Comparison of ENCODE assay signal across 9 cellular contexts in genomic region chr16:77169650-77170236, GRCh38. TPM values are rescaled to one million over a fixed set of nuclear protein-coding genes. Genes with fewer than 3 reads are reported as not detected.
A peak's percentile ranks its signal among the peaks of the same experiment; 100 is the strongest.
DNase-seq lines count a peak whose midpoint lies in the region; ATAC-seq and TF ChIP-seq lines count a peak whose summit lies in the region.
"Had no signal": no experiment of that assay in that cellular context is flagged by ENCODE, and none has a peak within 500 bp of the region (broad histone marks: within the 10 kb centered on the region; RNA-seq: fewer than 3 reads in every experiment).

No MANE protein-coding gene starts in this region.

- no peak overlapping the region for H3K4me3 ChIP-seq in dorsolateral prefrontal cortex
- H3K4me3 ChIP-seq in neural cell (ENCODE audit: low read length), result no peak overlapping the region
- H3K4me3 ChIP-seq in suprapubic skin, result no peak overlapping the region
- H3K4me3 ChIP-seq: BLaER1 had no signal

- intact Hi-C loops in dorsolateral prefrontal cortex (cut with DNase I), result loop anchor here (2.0 to 5.0 kb wide), 2 partner anchors 1377 to 1381 kb away; no protein-coding TSS in a partner anchor

- no peaks in the 10 kb centered on the region for H3K9me2 ChIP-seq in neural cell (ENCODE audit: insufficient read depth, low read length)

- H3K4me1 ChIP-seq in suprapubic skin, result no peaks in the 10 kb centered on the region
- H3K4me1 ChIP-seq: BLaER1 had no signal

- no peaks in the 10 kb centered on the region for H4K20me1 ChIP-seq in neural cell (ENCODE audit: insufficient read depth)
- H4K20me1 ChIP-seq: BLaER1 had no signal

- no peaks in the 10 kb centered on the region for H3K79me2 ChIP-seq in neural cell (replicated peaks; ENCODE audit: insufficient read depth, low read length)

- H3K27ac ChIP-seq in dorsolateral prefrontal cortex (no peak overlapping the region), neural cell (ENCODE audit: low read length) (no peak overlapping the region), suprapubic skin (no peak overlapping the region)
- H3K27ac ChIP-seq: BLaER1 had no signal

- peak; percentile 72 for ATAC-seq in GM21381 (IDR thresholded peaks at IDR 0.05; ENCODE audit: unreplicated experiment)

- H3K4me2 ChIP-seq in neural cell (ENCODE audit: low read length), result no peak overlapping the region
- H3K4me2 ChIP-seq: BLaER1 had no signal

- peaks cover 0 to 13% (median 0%) of the 10 kb centered on the region in 45 donors for H3K27me3 ChIP-seq in dorsolateral prefrontal cortex
- H3K27me3 ChIP-seq in neural cell (ENCODE audit: insufficient read depth, low read depth, low read length), result no peaks in the 10 kb centered on the region
- peaks cover 8% of the 10 kb centered on the region for H3K27me3 ChIP-seq in suprapubic skin
- H3K27me3 ChIP-seq: BLaER1 had no signal

- TF ChIP-seq CTCF in dorsolateral prefrontal cortex (IDR thresholded peaks at IDR 0.05 in 54 of 56, conservative IDR thresholded peaks at IDR 0.05 in 2 of 56; ENCODE audit: low read depth in 1 of 56, partially characterized antibody in 56 of 56), result peak in 55 of 56 donors; percentile 16 to 75 (median 58)
- TF ChIP-seq CTCF in neural cell (IDR thresholded peaks at IDR 0.05; ENCODE audit: poor library complexity, severe bottlenecking), result peak; percentile 70
- TF ChIP-seq CTCF in suprapubic skin (IDR thresholded peaks at IDR 0.05), result peak in 1 of 2 donors; percentile 53

- peak; percentile 77 for TF ChIP-seq RAD21 in neural cell (conservative IDR thresholded peaks at IDR 0.05)

- TF ChIP-seq POLR2A in suprapubic skin (IDR thresholded peaks at IDR 0.05), result no peak

- H3K9me3 ChIP-seq in neural cell (ENCODE audit: low read length) (no peaks in the 10 kb centered on the region), suprapubic skin (no peaks in the 10 kb centered on the region)
- H3K9me3 ChIP-seq: BLaER1 had no signal

- DNase-seq in NCI-H1417 (lab: John Stamatoyannopoulos, UW) (peak; percentile 15 to 79 (median 62)), NCI-H1417 treated with DMSO at 0.1 percent for 48 hours (lab: John Stamatoyannopoulos, UW) (no peak), LHCN-M2 (ENCODE audit: low read depth) (peak; percentile 31), SK-N-DZ (ENCODE audit: low spot score) (peak; percentile 79), dorsolateral prefrontal cortex (peak in 5 of 10 donors; percentile 17 to 56 (median 43)), suprapubic skin (ENCODE audit: low spot score in 2 of 2) (no peak)

- H3K36me3 ChIP-seq in neural cell (ENCODE audit: insufficient read depth, low read length) (no peaks in the 10 kb centered on the region), suprapubic skin (no peaks in the 10 kb centered on the region)
- H3K36me3 ChIP-seq: BLaER1 had no signal

- 17% methylated on average over 6 of the region's 6 CpGs for WGBS in suprapubic skin

- no peak overlapping the region for H3K9ac ChIP-seq in neural cell (ENCODE audit: low read length)
- H3K9ac ChIP-seq: BLaER1 had no signal

- no peak overlapping the region for H2AFZ ChIP-seq in neural cell (ENCODE audit: low read depth, low read length)

- TF ChIP-seq EP300 in neural cell (conservative IDR thresholded peaks at IDR 0.05; ENCODE audit: poor library complexity, severe bottlenecking), result no peak
- no peak for TF ChIP-seq EP300 in suprapubic skin (IDR thresholded peaks at IDR 0.05)

- H3F3A ChIP-seq in neural cell (ENCODE audit: insufficient read depth, low read length, poor library complexity, severe bottlenecking), result no peaks in the 10 kb centered on the region

TF ChIP-seq in neural cell, 6 proteins besides CTCF, POLR2A, EP300 and RAD21:
- TF ChIP-seq POLR2AphosphoS5 (IDR thresholded peaks at IDR 0.05) (no peak), SMC3 (conservative IDR thresholded peaks at IDR 0.05; ENCODE audit: poor library complexity) (peak; percentile 76)

RNA-seq across cellular contexts. Expression of gene MON1B, which starts 21.2 kb away (rescaled TPM):
- total RNA-seq in LHCN-M2 (2014; rRNA removed), result 12.2 and 13.1 TPM in 2 replicates
- 15.3 TPM for polyA plus RNA-seq in LHCN-M2 (2012)
- polyA plus RNA-seq in SK-N-DZ (2014; cell fraction: cytosol; rRNA removed), result 10.5 and 17.7 TPM in 2 replicates
- polyA plus RNA-seq in SK-N-DZ (2014; cell fraction: nucleus; rRNA removed), result 21.5 and 28.3 TPM in 2 replicates
- total RNA-seq in dorsolateral prefrontal cortex, result 10 to 100 TPM; 37.4 to 82.2 (median 54.8) TPM
- polyA plus RNA-seq in neural cell, result 11.6 and 12.2 TPM in 2 replicates
- 15.1 and 15.9 TPM in 2 replicates for polyA minus RNA-seq in neural cell
- total RNA-seq in suprapubic skin, result 10 to 100 TPM; 20.8 to 27.1 (median 23.3) TPM

RNA-seq across cellular contexts. Expression of gene SYCE1L, which starts 29.5 kb away (rescaled TPM):
- total RNA-seq in LHCN-M2 (2014; rRNA removed), result 0.40 and 0.45 TPM in 2 replicates
- polyA plus RNA-seq in LHCN-M2 (2012), result 3.2 TPM
- polyA plus RNA-seq in SK-N-DZ (2014; cell fraction: cytosol; rRNA removed), result not detected in 2 replicates
- polyA plus RNA-seq in SK-N-DZ (2014; cell fraction: nucleus; rRNA removed), result 1.2 and 2.6 TPM in 2 replicates
- total RNA-seq in dorsolateral prefrontal cortex, result 10 to 100 TPM in 1 of 120 experiments, 1 to 10 TPM in 84, under 1 TPM in 6, not detected in 29; 0.76 to 18.2 (median 2.3) TPM
- 1.7 and 3.4 TPM in 2 replicates for polyA plus RNA-seq in neural cell
- 2.3 TPM in 1 of 2 replicates, not detected in the other for polyA minus RNA-seq in neural cell
- total RNA-seq in suprapubic skin, result 1 to 10 TPM in 1 of 4 donors, under 1 TPM in 1, not detected in 2; 0.85 to 2.3 TPM

Comparison
In these comparisons a context has a peak if more than half of its experiments do, and no peak if none do; other contexts are left out.
1. DNase-seq: peak in NCI-H1417 (3 of 3), LHCN-M2 (single experiment) and SK-N-DZ (single experiment); none in NCI-H1417 treated with DMSO at 0.1 percent for 48 hours (single experiment) and suprapubic skin (0 of 2).